1 cellular context compared by ENCODE assay signal in the genomic region with DNA sequence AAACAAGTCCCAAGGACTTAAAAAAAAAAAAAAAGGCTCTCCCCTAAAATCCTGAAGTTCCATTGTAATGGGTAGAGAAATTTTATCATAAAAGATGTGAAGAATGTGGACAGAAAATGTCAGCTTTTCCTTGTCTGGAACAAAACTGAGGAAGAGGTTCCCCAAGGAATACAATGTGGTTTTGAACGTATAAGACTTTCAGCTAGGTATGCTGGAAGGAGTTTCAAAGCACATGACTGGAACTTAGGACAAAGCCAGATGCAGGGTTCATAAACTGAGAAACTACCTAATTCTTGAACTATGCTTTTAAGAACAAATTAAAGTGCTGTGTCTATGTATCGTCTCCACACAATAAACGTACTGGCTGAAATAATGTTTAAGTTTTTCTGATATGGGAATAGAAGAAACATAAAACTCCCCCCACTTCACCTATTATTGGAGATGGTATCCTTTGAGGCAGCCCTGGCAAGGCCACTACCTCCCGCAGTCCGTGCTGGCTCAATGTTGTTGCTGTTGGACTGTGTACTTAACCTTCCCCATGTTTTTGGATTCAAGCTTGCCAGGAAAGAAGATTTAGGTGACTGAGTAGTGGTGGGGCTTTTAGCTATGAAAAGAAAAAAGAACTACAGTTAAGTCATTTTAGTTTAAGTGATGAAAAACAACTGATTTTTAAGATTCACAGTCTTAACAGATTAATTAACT.
TF ChIP-seq lines count a peak whose summit lies in the region.

No MANE protein-coding gene starts in this region.

TF ChIP-seq in IMR-90, 13 proteins besides CTCF, POLR2A, EP300 and RAD21:
- TF ChIP-seq MXI1 (IDR thresholded peaks at IDR 0.05; ENCODE audit: borderline replicate concordance, low read depth, low read length): no peak
- no peak for TF ChIP-seq ELK1 (IDR thresholded peaks at IDR 0.05; ENCODE audit: borderline replicate concordance, low read depth, low read length)
- no peak for TF ChIP-seq MAZ (IDR thresholded peaks at IDR 0.05; ENCODE audit: borderline replicate concordance, low read depth, low read length)
- TF ChIP-seq FOS (IDR thresholded peaks at IDR 0.05; ENCODE audit: low read depth, low read length): no peak
- TF ChIP-seq CEBPB (IDR thresholded peaks at IDR 0.05; ENCODE audit: low read depth, low read length): no peak
